ENCODE assay signal across 8 cellular contexts in genomic region chr11:44609028-44609782, GRCh38. TPM values are rescaled to one million over a fixed set of nuclear protein-coding genes. Genes with fewer than 3 reads are reported as not detected.
DNase-seq lines count a peak whose midpoint lies in the region; ATAC-seq and TF ChIP-seq lines count a peak whose summit lies in the region.
"Had no signal": no experiment of that assay in that cellular context is flagged by ENCODE, and none has a peak within 500 bp of the region (broad histone marks: within the 10 kb centered on the region; RNA-seq: fewer than 3 reads in every experiment).

No MANE protein-coding gene starts in this region.

- H3K4me1 Mint-ChIP-seq in T-helper 2 cell treated with Interferon-gamma antibody and Interleukin-4, amounts not matched to agents 5 μg/mL and 100 μg/mL, for 36 hours (ENCODE audit: low read depth) = peaks cover 50% of the 10 kb centered on the region
- H3K4me1 Mint-ChIP-seq in WTC11 = peaks cover 5% of the 10 kb centered on the region

- peaks cover 6% of the 10 kb centered on the region for H3K36me3 ChIP-seq in mucosa of stomach (ENCODE audit: control insufficient read depth, insufficient read depth, low read length)
- H3K36me3 ChIP-seq: SJSA1 had no signal

- H3K9ac ChIP-seq in mucosa of stomach (ENCODE audit: low read length) = peak overlapping the region; percentile 35

- H3K9me3 ChIP-seq in mucosa of stomach (ENCODE audit: control insufficient read depth, low read length) = no peaks in the 10 kb centered on the region
- H3K9me3 ChIP-seq: SJSA1 had no signal

- TF ChIP-seq CTCF in WTC11 (IDR thresholded peaks at IDR 0.05) = no peak

- no peaks in the 10 kb centered on the region for H3K27me3 ChIP-seq in mucosa of stomach (ENCODE audit: control insufficient read depth, insufficient read depth, low read length)
- H3K27me3 ChIP-seq: SJSA1 had no signal

- peak; percentile 24 for DNase-seq in T-helper 2 cell treated with Interferon-gamma antibody and Interleukin-4, amounts not matched to agents 5 μg/mL and 100 μg/mL, for 36 hours (ENCODE audit: low spot score)
- DNase-seq in WTC11 (ENCODE audit: low spot score) = no peak
- DNase-seq in GF-D8 (lab: John Stamatoyannopoulos, UW) = no peak
- DNase-seq in iPS-NIHi11 (ENCODE audit: low spot score) = no peak

- H3K9me3 Mint-ChIP-seq in T-helper 2 cell treated with Interferon-gamma antibody and Interleukin-4, amounts not matched to agents 5 μg/mL and 100 μg/mL, for 36 hours = no peaks in the 10 kb centered on the region
- no peaks in the 10 kb centered on the region for H3K9me3 Mint-ChIP-seq in WTC11

- ATAC-seq in GM19035 (IDR thresholded peaks at IDR 0.05; ENCODE audit: unreplicated experiment) = peak; percentile 48
- ATAC-seq in HG02840 (IDR thresholded peaks at IDR 0.05; ENCODE audit: low FRiP score, unreplicated experiment) = peak; percentile 47
- ATAC-seq in WTC11 = no peak

- H3K4me3 Mint-ChIP-seq in T-helper 2 cell treated with Interferon-gamma antibody and Interleukin-4, amounts not matched to agents 5 μg/mL and 100 μg/mL, for 36 hours = peak overlapping the region; percentile 41
- no peak overlapping the region for H3K4me3 Mint-ChIP-seq in WTC11

- H3K27ac Mint-ChIP-seq in T-helper 2 cell treated with Interferon-gamma antibody and Interleukin-4, amounts not matched to agents 5 μg/mL and 100 μg/mL, for 36 hours = peak overlapping the region; percentile 87
- no peak overlapping the region for H3K27ac Mint-ChIP-seq in WTC11

- peaks cover 56% of the 10 kb centered on the region for H3K4me1 ChIP-seq in mucosa of stomach (ENCODE audit: control insufficient read depth, insufficient read depth, low read length)

- H3K27me3 Mint-ChIP-seq in T-helper 2 cell treated with Interferon-gamma antibody and Interleukin-4, amounts not matched to agents 5 μg/mL and 100 μg/mL, for 36 hours (ENCODE audit: low read depth) = no peaks in the 10 kb centered on the region
- H3K27me3 Mint-ChIP-seq in WTC11 (ENCODE audit: low read depth) = no peaks in the 10 kb centered on the region

- CTCF ChIA-PET in WTC11 (lab: Charles Lee) = interaction anchor here (1.1 kb wide), 1 partner anchor 52 kb away, joined by 4 read pairs; no protein-coding TSS in a partner anchor

- peaks cover 61% of the 10 kb centered on the region for H3K36me3 Mint-ChIP-seq in T-helper 2 cell treated with Interferon-gamma antibody and Interleukin-4, amounts not matched to agents 5 μg/mL and 100 μg/mL, for 36 hours (ENCODE audit: low read depth)
- H3K36me3 Mint-ChIP-seq in WTC11 = no peaks in the 10 kb centered on the region

- H3K4me3 ChIP-seq in mucosa of stomach (ENCODE audit: low read length) = no peak overlapping the region
- H3K4me3 ChIP-seq: SJSA1 had no signal

- POLR2A ChIA-PET in WTC11 (lab: Charles Lee) = no interaction called here

TF ChIP-seq in WTC11, 78 proteins besides CTCF, POLR2A, EP300 and RAD21:
- TF ChIP-seq AFF4 (CRISPR knock-in tag; IDR thresholded peaks at IDR 0.05; ENCODE audit: borderline replicate concordance) (no peak), NR3C1 (CRISPR knock-in tag; conservative IDR thresholded peaks at IDR 0.05; ENCODE audit: low read depth) (no peak), SP1 (CRISPR knock-in tag; conservative IDR thresholded peaks at IDR 0.05) (no peak), ERG (CRISPR knock-in tag; IDR thresholded peaks at IDR 0.05) (no peak), ZNF263 (CRISPR knock-in tag; IDR thresholded peaks at IDR 0.05; ENCODE audit: low read depth) (no peak), NFE2L1 (CRISPR knock-in tag; IDR thresholded peaks at IDR 0.05) (no peak), ZNF281 (CRISPR knock-in tag; IDR thresholded peaks at IDR 0.05) (no peak), ZNF317 (CRISPR knock-in tag; IDR thresholded peaks at IDR 0.05; ENCODE audit: borderline replicate concordance, low read depth) (no peak), ELF4 (CRISPR knock-in tag; IDR thresholded peaks at IDR 0.05; ENCODE audit: low read depth) (no peak), ZMAT4 (CRISPR knock-in tag; IDR thresholded peaks at IDR 0.05) (no peak), FOXP4 (CRISPR knock-in tag; IDR thresholded peaks at IDR 0.05) (no peak)
TF ChIP-seq in WTC11: peak in this region for 0.

RNA-seq across cellular contexts. Expression of gene CD82, which starts 43.7 kb away (rescaled TPM):
- 15.5 to 19.8 TPM (median 19.3 TPM) in 3 replicates for total RNA-seq in WTC11 (2021)
